In genomic region chr4:4670869-4671268, GRCh38 we compare ENCODE assay signal across 1 cellular context.
TF ChIP-seq lines count a peak whose summit lies in the region.

No MANE protein-coding gene starts in this region.

TF ChIP-seq in WTC11, 78 proteins besides CTCF, POLR2A, EP300 and RAD21 (continued from another document):
- TF ChIP-seq AFF4 (CRISPR knock-in tag; IDR thresholded peaks at IDR 0.05; ENCODE audit: borderline replicate concordance) (no peak), ZNF512 (CRISPR knock-in tag; IDR thresholded peaks at IDR 0.05; ENCODE audit: borderline replicate concordance) (no peak), ATF1 (CRISPR knock-in tag; IDR thresholded peaks at IDR 0.05) (no peak), ZBTB21 (CRISPR knock-in tag; IDR thresholded peaks at IDR 0.05; ENCODE audit: borderline replicate concordance) (no peak), ZNF425 (CRISPR knock-in tag; conservative IDR thresholded peaks at IDR 0.05) (no peak), ESRRA (CRISPR knock-in tag; IDR thresholded peaks at IDR 0.05; ENCODE audit: borderline replicate concordance) (no peak), ERG (CRISPR knock-in tag; IDR thresholded peaks at IDR 0.05) (no peak), ZMAT4 (CRISPR knock-in tag; IDR thresholded peaks at IDR 0.05) (no peak), KAT7 (CRISPR knock-in tag; IDR thresholded peaks at IDR 0.05; ENCODE audit: borderline replicate concordance) (no peak), ZNF263 (CRISPR knock-in tag; IDR thresholded peaks at IDR 0.05; ENCODE audit: low read depth) (no peak), PRRX2 (CRISPR knock-in tag; IDR thresholded peaks at IDR 0.05) (no peak), SMAD4 (CRISPR knock-in tag; IDR thresholded peaks at IDR 0.05) (no peak), GRHL2 (CRISPR knock-in tag; IDR thresholded peaks at IDR 0.05; ENCODE audit: insufficient replicate concordance, severe bottlenecking) (no peak)
